In genomic region chr6:34547921-34548644, GRCh38 we compare ENCODE assay signal across 36 cellular contexts. TPM values are rescaled to one million over a fixed set of nuclear protein-coding genes. Genes with fewer than 3 reads are reported as not detected.
A peak's percentile ranks its signal among the peaks of the same experiment; 100 is the strongest.
DNase-seq lines count a peak whose midpoint lies in the region; ATAC-seq, FAIRE-seq and TF ChIP-seq lines count a peak whose summit lies in the region.
"Had no signal": no experiment of that assay in that cellular context is flagged by ENCODE, and none has a peak within 500 bp of the region (broad histone marks: within the 10 kb centered on the region; RNA-seq: fewer than 3 reads in every experiment).

No MANE protein-coding gene starts in this region.

- H3K79me2 ChIP-seq in HCT116 (ENCODE audit: insufficient read depth, low read length), result no peaks in the 10 kb centered on the region

- intact Hi-C loops in HCT116 (cut with micrococcal nuclease) (no loop called here), left lung (cut with DNase I) (no loop called here), stomach (cut with DNase I; ENCODE audit: low total_unique reads) (no loop called here)

- TF ChIP-seq CTCF in HCT116 (IDR thresholded peaks at IDR 0.05 in 2 of 3, conservative IDR thresholded peaks at IDR 0.05 in 1 of 3; ENCODE audit: borderline replicate concordance in 1 of 3, insufficient read depth in 1 of 3, low read depth in 2 of 3, low read length in 2 of 3) (no peak), left lung (IDR thresholded peaks at IDR 0.05) (no peak), stomach (IDR thresholded peaks at IDR 0.05) (no peak), D721Med (IDR thresholded peaks at IDR 0.05; ENCODE audit: insufficient read depth, missing control alignments) (no peak)

- no peak for TF ChIP-seq POLR2A in HCT116 (IDR thresholded peaks at IDR 0.05; ENCODE audit: borderline replicate concordance, extremely low read depth, insufficient read depth, insufficient read length)
- TF ChIP-seq POLR2A in stomach (IDR thresholded peaks at IDR 0.05), result no peak

- no peak for TF ChIP-seq RAD21 in HCT116 (IDR thresholded peaks at IDR 0.05; ENCODE audit: low read depth)

- no TSS peak for BruUV-seq in HCT116 (replicated peaks; lab: Mats Ljungman, UMichigan)

- H3K4me1 ChIP-seq in HCT116 (ENCODE audit: control insufficient read depth in 1 of 2, insufficient read depth in 2 of 2, low read length in 2 of 2), result peaks cover 20 to 30% of the 10 kb centered on the region in 2 experiments
- peaks cover 7% of the 10 kb centered on the region in 2 donors for H3K4me1 ChIP-seq in left lung
- peaks cover 11 to 69% (median 66%) of the 10 kb centered on the region in 4 donors for H3K4me1 ChIP-seq in stomach
- H3K4me1 ChIP-seq: SJCRH30 had no signal

- no peaks in the 10 kb centered on the region for H4K20me1 ChIP-seq in HCT116 (ENCODE audit: insufficient read depth)

- WGBS in stomach, 5 donors, result 43 to 82% (median 64%) methylated on average over 2 to 8 of the region's 8 CpGs

- H3K9ac ChIP-seq in HCT116 (ENCODE audit: low read length), result no peak overlapping the region

- H3K36me3 ChIP-seq in HCT116 (ENCODE audit: control insufficient read depth in 1 of 2, insufficient read depth in 2 of 2, low read length in 2 of 2) (no peaks in the 10 kb centered on the region), left lung (no peaks in the 10 kb centered on the region), stomach (no peaks in the 10 kb centered on the region)
- H3K36me3 ChIP-seq: esophagus squamous epithelium, heart right ventricle, ovary, right atrium auricular region, SJCRH30, thoracic aorta, vagina had no signal

- H2AFZ ChIP-seq in HCT116 (ENCODE audit: low read depth, low read length, poor library complexity, severe bottlenecking), result no peak overlapping the region

- CTCF ChIA-PET in HCT116 (lab: Charles Lee), result no interaction called here

- no peak for FAIRE-seq in D721Med (lab: Jason Lieb, UNC)
- FAIRE-seq: endometrium had no signal

- DNase-seq in HCT116 (ENCODE audit: low read depth, low spot score) (no peak), SW480 (ENCODE audit: low spot score) (peak; percentile 35), left lung (no peak), stomach (peak; percentile 55), D721Med (ENCODE audit: insufficient read length, low spot score) (no peak), midbrain (lab: John Stamatoyannopoulos, UW) (no peak)
- DNase-seq: activated CD4-positive, alpha-beta T cell treated with anti-CD3 and anti-CD28 coated beads, Interleukin-2, amount 10 ng/mL, durations not matched to agents 24 days and 14 days; amniotic stem cell; C1 segment of cervical spinal cord; cerebellar nuclear complex; DND-41; esophagus squamous epithelium; foreskin keratinocyte; GOT3; heart right ventricle; KG1; MM.1S; NCI-H1417 treated with DMSO at 0.1 percent for 48 hours; NCI-H2081 treated with DMSO at 0.1 percent for 48 hours; NCI-H2227 treated with DMSO at 0.1 percent for 48 hours; NCI-H748 treated with DMSO at 0.1 percent for 48 hours; nephron progenitor cell; ovary; SJCRH30; stimulated activated CD4-positive, alpha-beta T cell treated with anti-CD3 and anti-CD28 coated beads, Interleukin-1b, Interleukin-23, amount 100 ng/mL, for 48 hours; stimulated activated naive CD4-positive, alpha-beta T cell treated with Interleukin-2 at 50 U/mL for 16 hours; T1000 had no signal

- RAD21 ChIA-PET in HCT116 (lab: Charles Lee; ENCODE audit: low non-redundant PET in 1 of 2, low total read pairs in 2 of 2, uncharacterized antibody in 2 of 2, unreplicated experiment in 2 of 2), result no interaction called here

- POLR2A ChIA-PET in HCT116 (lab: Charles Lee), result no interaction called here

- no peaks in the 10 kb centered on the region for H3K9me2 ChIP-seq in HCT116 (ENCODE audit: insufficient read depth)

- H3K4me3 ChIP-seq in HCT116 (replicated peaks in 1 of 2; ENCODE audit: low read depth in 1 of 2, low read length in 2 of 2), result no peak overlapping the region
- H3K4me3 ChIP-seq in left lung, result no peak overlapping the region
- no peak overlapping the region for H3K4me3 ChIP-seq in stomach
- H3K4me3 ChIP-seq: esophagus squamous epithelium, heart right ventricle, lung, ovary, right atrium auricular region, SJCRH30, thoracic aorta, vagina had no signal

- no peak for TF ChIP-seq EP300 in stomach (IDR thresholded peaks at IDR 0.05)

- no peaks in the 10 kb centered on the region for H3K27me3 ChIP-seq in HCT116 (ENCODE audit: insufficient read depth, low read length)
- H3K27me3 ChIP-seq in left lung, result no peaks in the 10 kb centered on the region
- no peaks in the 10 kb centered on the region for H3K27me3 ChIP-seq in stomach
- H3K27me3 ChIP-seq: heart right ventricle, ovary, right atrium auricular region, SJCRH30, vagina had no signal

- H3K27ac ChIP-seq in HCT116 (ENCODE audit: low read depth, low read length), result no peak overlapping the region; the same call in 1 of the 2 replicates
- no peak overlapping the region for H3K27ac ChIP-seq in left lung
- peak overlapping the region in 3 of 5 donors; percentile 31 to 60 (median 56) for H3K27ac ChIP-seq in stomach
- H3K27ac ChIP-seq: foreskin keratinocyte, heart right ventricle, ovary, right atrium auricular region, SJCRH30, thoracic aorta, vagina had no signal

- H3K9me3 ChIP-seq in HCT116 (ENCODE audit: control insufficient read depth in 1 of 2, insufficient read depth in 1 of 2, low read depth in 1 of 2, low read length in 2 of 2) (no peaks in the 10 kb centered on the region), left lung (no peaks in the 10 kb centered on the region), stomach (no peaks in the 10 kb centered on the region)
- H3K9me3 ChIP-seq: esophagus squamous epithelium, heart right ventricle, ovary, right atrium auricular region, SJCRH30, thoracic aorta, vagina had no signal

- no peak for ATAC-seq in HCT116
- peak; percentile 16 for ATAC-seq in left lung
- ATAC-seq in HG03460 (IDR thresholded peaks at IDR 0.05; ENCODE audit: unreplicated experiment), result no peak
- ATAC-seq: foreskin keratinocyte had no signal

- peak overlapping the region; percentile 25; the same call in 1 of the 2 replicates for H3K4me2 ChIP-seq in HCT116 (ENCODE audit: low read length)

TF ChIP-seq in HCT116, 20 proteins besides CTCF, POLR2A, EP300 and RAD21:
- TF ChIP-seq CBX3 (IDR thresholded peaks at IDR 0.05; ENCODE audit: low read depth), result no peak
- no peak for TF ChIP-seq ZFX (IDR thresholded peaks at IDR 0.05)
- TF ChIP-seq YY1 (IDR thresholded peaks at IDR 0.05; ENCODE audit: extremely low read depth, insufficient replicate concordance, low read depth, low read length), result no peak
- TF ChIP-seq ELF1 (IDR thresholded peaks at IDR 0.05; ENCODE audit: borderline replicate concordance, low read depth), result no peak
- TF ChIP-seq, protein P1, sequence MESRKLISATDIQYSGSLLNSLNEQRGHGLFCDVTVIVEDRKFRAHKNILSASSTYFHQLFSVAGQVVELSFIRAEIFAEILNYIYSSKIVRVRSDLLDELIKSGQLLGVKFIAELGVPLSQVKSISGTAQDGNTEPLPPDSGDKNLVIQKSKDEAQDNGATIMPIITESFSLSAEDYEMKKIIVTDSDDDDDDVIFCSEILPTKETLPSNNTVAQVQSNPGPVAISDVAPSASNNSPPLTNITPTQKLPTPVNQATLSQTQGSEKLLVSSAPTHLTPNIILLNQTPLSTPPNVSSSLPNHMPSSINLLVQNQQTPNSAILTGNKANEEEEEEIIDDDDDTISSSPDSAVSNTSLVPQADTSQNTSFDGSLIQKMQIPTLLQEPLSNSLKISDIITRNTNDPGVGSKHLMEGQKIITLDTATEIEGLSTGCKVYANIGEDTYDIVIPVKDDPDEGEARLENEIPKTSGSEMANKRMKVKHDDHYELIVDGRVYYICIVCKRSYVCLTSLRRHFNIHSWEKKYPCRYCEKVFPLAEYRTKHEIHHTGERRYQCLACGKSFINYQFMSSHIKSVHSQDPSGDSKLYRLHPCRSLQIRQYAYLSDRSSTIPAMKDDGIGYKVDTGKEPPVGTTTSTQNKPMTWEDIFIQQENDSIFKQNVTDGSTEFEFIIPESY (IDR thresholded peaks at IDR 0.05; ENCODE audit: extremely low read depth, insufficient replicate concordance, low read length), result no peak

RNA-seq across cellular contexts. Expression of gene SPDEF, which starts 8.0 kb away (rescaled TPM):
- total RNA-seq in HCT116 (2021; ENCODE audit: unreplicated experiment) (0.39 TPM), left lung (1 to 10 TPM; 3.1 to 6.0 TPM), stomach (100 to 1,000 TPM in 1 of 5 donors, 10 to 100 TPM in 1, 1 to 10 TPM in 3; 2.2 to 129 (median 9.9) TPM)
- polyA plus RNA-seq in HCT116 (2012), result 0.26 and 0.32 TPM in 2 replicates
- polyA plus RNA-seq in stomach, result 10 to 100 TPM; 34.8 to 59.3 (median 36.7) TPM
- total RNA-seq: activated CD4-positive, alpha-beta T cell treated with anti-CD3 and anti-CD28 coated beads, Interleukin-2, amount 10 ng/mL, durations not matched to agents 24 days and 14 days; activated CD8-positive, alpha-beta memory T cell treated with anti-CD3 and anti-CD28 coated beads for 36 hours; dermis microvascular lymphatic vessel endothelial cell; foreskin keratinocyte; kidney epithelial cell; SJCRH30; thoracic aorta; vagina had no signal

Comparison
In these comparisons a context has a peak if more than half of its experiments do, and no peak if none do; other contexts are left out.
1. DNase-seq: peak in SW480 (single experiment) and stomach (single experiment); none in HCT116 (single experiment), left lung (0 of 2), D721Med (single experiment) and midbrain (single experiment).
2. H3K27ac ChIP-seq: peak in stomach (3 of 5); none in HCT116 (single experiment) and left lung (0 of 2).